ENCODE assay signal across 12 cellular contexts in genomic region chr11:71946144-71946571, GRCh38. TPM values are rescaled to one million over a fixed set of nuclear protein-coding genes. Genes with fewer than 3 reads are reported as not detected.
DNase-seq lines count a peak whose midpoint lies in the region; ATAC-seq, FAIRE-seq and TF ChIP-seq lines count a peak whose summit lies in the region.
"Had no signal": no experiment of that assay in that cellular context is flagged by ENCODE, and none has a peak within 500 bp of the region (broad histone marks: within the 10 kb centered on the region; RNA-seq: fewer than 3 reads in every experiment).

No MANE protein-coding gene starts in this region.

- H3K4me3 Mint-ChIP-seq in HFFc6, result peak overlapping the region; percentile 42

- H3K36me3 ChIP-seq in HepG2 (replicated peaks in 1 of 2; ENCODE audit: control insufficient read depth in 1 of 2, insufficient read depth in 2 of 2, low read length in 2 of 2), result peaks cover 0 to 2% of the 10 kb centered on the region in 2 experiments; a peak in 3 of 5 replicates
- H3K36me3 ChIP-seq: left ventricle myocardium inferior had no signal

- TF ChIP-seq RAD21 in HepG2 (CRISPR knock-in tag; IDR thresholded peaks at IDR 0.05), result no peak

- peak overlapping the region; percentile 92 for H3K27ac ChIP-seq in HepG2 (ENCODE audit: extremely low read length, insufficient read depth, low read length)
- H3K27ac ChIP-seq: body of pancreas, left ventricle myocardium inferior had no signal

- H3K9me3 ChIP-seq in HepG2 (ENCODE audit: low read length), result no peaks in the 10 kb centered on the region
- H3K9me3 ChIP-seq: body of pancreas, left ventricle myocardium inferior had no signal

- H3K4me3 ChIP-seq in HepG2 (replicated peaks in 1 of 3; ENCODE audit: insufficient read depth in 1 of 3, low read depth in 2 of 3, low read length in 3 of 3), result no peak overlapping the region
- H3K4me3 ChIP-seq: body of pancreas, left ventricle myocardium inferior had no signal

- H3K9ac ChIP-seq in HepG2 (ENCODE audit: insufficient read depth, low read depth, low read length), result no peak overlapping the region

- intact Hi-C loops in HepG2 (cut with micrococcal nuclease; ENCODE audit: unreplicated experiment), result no loop called here

- H3K27ac Mint-ChIP-seq in HFFc6, result peak overlapping the region; percentile 36

- TF ChIP-seq EP300 in HepG2 (IDR thresholded peaks at IDR 0.05; ENCODE audit: low read depth in 2 of 2, low read length in 2 of 2), result no peak
- TF ChIP-seq EP300 in HepG2 (CRISPR knock-in tag; IDR thresholded peaks at IDR 0.05; ENCODE audit: borderline replicate concordance), result no peak

- H3K4me1 ChIP-seq in HepG2 (ENCODE audit: insufficient read depth, low read length), result peaks cover 71% of the 10 kb centered on the region

- no TSS peak for BruUV-seq in HepG2 (replicated peaks; lab: Mats Ljungman, UMichigan)

- no peaks in the 10 kb centered on the region for H4K20me1 ChIP-seq in HepG2 (ENCODE audit: insufficient read depth, low read length)

- CTCF ChIA-PET in HepG2 (lab: Yijun Ruan, JAX; ENCODE audit: low intra/inter-chr PET ratio, low total read pairs), result no interaction called here

- H3K36me3 Mint-ChIP-seq in HFFc6 (ENCODE audit: low read depth), result 0 out of 2 replicates have a peak, but pooled peaks cover 6% of the 10 kb centered on the region

- peak; percentile 23 for DNase-seq in AG20443 (ENCODE audit: low spot score)
- DNase-seq in HFFc6, result peak; percentile 55
- DNase-seq in amniotic stem cell (lab: John Stamatoyannopoulos, UW), result peak; percentile 26
- DNase-seq in HepG2 (ENCODE audit: low spot score), result peak; percentile 22
- DNase-seq in epidermal melanocyte (ENCODE audit: insufficient read length, low spot score), result no peak
- no peak for DNase-seq in HCEC 1CT
- no peak for DNase-seq in globus pallidus (ENCODE audit: low spot score)
- DNase-seq: body of pancreas, left ventricle myocardium inferior, NCI-H146 had no signal

- H3K27me3 ChIP-seq in HepG2 (ENCODE audit: control insufficient read depth in 1 of 2, insufficient read depth in 2 of 2, low read length in 2 of 2), result no peaks in the 10 kb centered on the region
- H3K27me3 ChIP-seq: body of pancreas had no signal

- no peak overlapping the region for H3K4me2 ChIP-seq in HepG2 (ENCODE audit: low read depth, low read length)

- no peak for FAIRE-seq in HepG2 (lab: Jason Lieb, UNC)
- FAIRE-seq: D721Med had no signal

- 63% methylated on average over 2 of the region's 2 CpGs for WGBS in HepG2 (ENCODE audit: low lambda C conversion rate)

- peaks cover 64% of the 10 kb centered on the region for H3K79me2 ChIP-seq in HepG2 (ENCODE audit: insufficient read depth, low read length)

- TF ChIP-seq POLR2A in HepG2 (IDR thresholded peaks at IDR 0.05; ENCODE audit: insufficient read depth in 1 of 2, low read depth in 2 of 2, low read length in 2 of 2), result no peak

- H3K4me1 Mint-ChIP-seq in HFFc6 (ENCODE audit: low read depth), result peaks cover 58% of the 10 kb centered on the region

- POLR2A ChIA-PET in HepG2 (lab: Yijun Ruan, JAX), result interaction anchor here (4.8 kb wide), 1 partner anchor 17 kb away, joined by 34 read pairs; the partner anchor contains the start of genes RNF121 and XNDC1N

- H2AFZ ChIP-seq in HepG2 (ENCODE audit: low read length), result no peak overlapping the region

- in situ Hi-C loops in HepG2 (cut with HindIII; ENCODE audit: extremely low pct_ligation_motif_present, low pct_unique_long_range_greater_than_20kb), result no loop called here

- TF ChIP-seq CTCF in HFFc6 (IDR thresholded peaks at IDR 0.05), result no peak
- no peak for TF ChIP-seq CTCF in HepG2 (CRISPR knock-in tag; IDR thresholded peaks at IDR 0.05)

- no peaks in the 10 kb centered on the region for H3K9me3 Mint-ChIP-seq in HFFc6

- H3K27me3 Mint-ChIP-seq in HFFc6 (ENCODE audit: insufficient read depth), result no peaks in the 10 kb centered on the region

- ATAC-seq in HepG2, result no peak
- ATAC-seq in GM19035 (IDR thresholded peaks at IDR 0.05; ENCODE audit: unreplicated experiment), result no peak
- ATAC-seq: body of pancreas had no signal

TF ChIP-seq in HepG2, 621 proteins besides CTCF, POLR2A, EP300 and RAD21 (continues in another document):
- no peak for TF ChIP-seq BHLHE40 (IDR thresholded peaks at IDR 0.05; ENCODE audit: low read length)

RNA-seq across cellular contexts. Expression of gene RNF121, which starts 17.3 kb away (rescaled TPM):
- 10 to 100 TPM; 36.7 to 41.6 (median 38.7) TPM for total RNA-seq in HFFc6 (2021; fragmentation: NEBNext Ultra II Directional; extraction: Animal tissue kit (Norgen Biotek cat#: 25700))
- 18.9 and 28.6 TPM in 2 replicates for total RNA-seq in HepG2 (2016; rRNA removed; fragmentation: Illumina TruSeq; extraction: Trizol)
- total RNA-seq in HepG2 (2016; cell fraction: cytosol; rRNA removed; fragmentation: Illumina TruSeq; extraction: Trizol; ENCODE audit: low read depth), result 8.5 and 9.6 TPM in 2 replicates
- total RNA-seq in HepG2 (2016; cell fraction: insoluble cytoplasmic fraction; rRNA removed; fragmentation: Illumina TruSeq; extraction: Trizol), result 16.8 and 27.6 TPM in 2 replicates
- 14.5 and 17.2 TPM in 2 replicates for total RNA-seq in HepG2 (2016; cell fraction: membrane; rRNA removed; fragmentation: Illumina TruSeq; extraction: Trizol)
- total RNA-seq in HepG2 (2016; cell fraction: nucleus; rRNA removed; fragmentation: Illumina TruSeq; extraction: Trizol), result 42.0 and 47.9 TPM in 2 replicates
- polyA plus RNA-seq in HepG2 (2011; rRNA removed), result 41.9 and 44.3 TPM in 2 replicates
- 25.0 and 29.9 TPM in 2 replicates for polyA plus RNA-seq in HepG2 (2011; cell fraction: cytosol; rRNA removed)
- 100 and 122 TPM in 2 replicates for polyA plus RNA-seq in HepG2 (2011; cell fraction: nucleus; rRNA removed)
- 30.5 and 30.7 TPM in 2 replicates for polyA plus RNA-seq in HepG2 (2012)
- polyA plus RNA-seq in HepG2 (2016; cell fraction: cytosol; fragmentation: Illumina TruSeq; extraction: Trizol; ENCODE audit: low read depth), result 6.6 and 7.8 TPM in 2 replicates
- polyA plus RNA-seq in HepG2 (2016; cell fraction: insoluble cytoplasmic fraction; fragmentation: Illumina TruSeq; extraction: Trizol; ENCODE audit: low read depth), result 16.9 and 18.4 TPM in 2 replicates
- 12.1 and 14.4 TPM in 2 replicates for polyA plus RNA-seq in HepG2 (2016; cell fraction: membrane; fragmentation: Illumina TruSeq; extraction: Trizol; ENCODE audit: low read depth)
- 57.4 and 74.3 TPM in 2 replicates for polyA plus RNA-seq in HepG2 (2016; cell fraction: nucleus; fragmentation: Illumina TruSeq; extraction: Trizol; ENCODE audit: insufficient read depth, low read depth)
- polyA minus RNA-seq in HepG2 (2011; rRNA and poly(A)+ RNA removed; ENCODE audit: low replicate concordance), result 76.8 and 102 TPM in 2 replicates
- polyA minus RNA-seq in HepG2 (2011; cell fraction: cytosol; rRNA and poly(A)+ RNA removed), result 13.9 and 20.8 TPM in 2 replicates
- polyA minus RNA-seq in HepG2 (2011; cell fraction: nucleus; rRNA and poly(A)+ RNA removed), result 80.1 TPM in 2 replicates

RNA-seq across cellular contexts. Expression of gene XNDC1N, which starts 17.8 kb away (rescaled TPM):
- total RNA-seq in HFFc6 (2021; fragmentation: NEBNext Ultra II Directional; extraction: Animal tissue kit (Norgen Biotek cat#: 25700)), result 1 to 10 TPM; 2.3 to 4.0 (median 3.4) TPM
- total RNA-seq in HepG2 (2016; rRNA removed; fragmentation: Illumina TruSeq; extraction: Trizol), result 6.3 and 7.5 TPM in 2 replicates
- total RNA-seq in HepG2 (2016; cell fraction: cytosol; rRNA removed; fragmentation: Illumina TruSeq; extraction: Trizol; ENCODE audit: low read depth), result 3.3 and 3.9 TPM in 2 replicates
- 6.2 and 8.6 TPM in 2 replicates for total RNA-seq in HepG2 (2016; cell fraction: insoluble cytoplasmic fraction; rRNA removed; fragmentation: Illumina TruSeq; extraction: Trizol)
- total RNA-seq in HepG2 (2016; cell fraction: membrane; rRNA removed; fragmentation: Illumina TruSeq; extraction: Trizol), result 2.8 and 3.2 TPM in 2 replicates
- 26.2 and 30.4 TPM in 2 replicates for total RNA-seq in HepG2 (2016; cell fraction: nucleus; rRNA removed; fragmentation: Illumina TruSeq; extraction: Trizol)
- polyA plus RNA-seq in HepG2 (2011; rRNA removed), result 2.7 and 3.4 TPM in 2 replicates
- polyA plus RNA-seq in HepG2 (2011; cell fraction: cytosol; rRNA removed), result 1.9 and 2.0 TPM in 2 replicates
- 9.8 and 10.5 TPM in 2 replicates for polyA plus RNA-seq in HepG2 (2011; cell fraction: nucleus; rRNA removed)
- polyA plus RNA-seq in HepG2 (2012), result 1.8 and 3.0 TPM in 2 replicates
- polyA plus RNA-seq in HepG2 (2016; cell fraction: cytosol; fragmentation: Illumina TruSeq; extraction: Trizol; ENCODE audit: low read depth), result 0.81 and 1.0 TPM in 2 replicates
- polyA plus RNA-seq in HepG2 (2016; cell fraction: insoluble cytoplasmic fraction; fragmentation: Illumina TruSeq; extraction: Trizol; ENCODE audit: low read depth), result 3.4 and 3.6 TPM in 2 replicates
- polyA plus RNA-seq in HepG2 (2016; cell fraction: membrane; fragmentation: Illumina TruSeq; extraction: Trizol; ENCODE audit: low read depth), result 0.71 and 2.2 TPM in 2 replicates
- 7.4 and 7.6 TPM in 2 replicates for polyA plus RNA-seq in HepG2 (2016; cell fraction: nucleus; fragmentation: Illumina TruSeq; extraction: Trizol; ENCODE audit: insufficient read depth, low read depth)
- polyA minus RNA-seq in HepG2 (2011; rRNA and poly(A)+ RNA removed; ENCODE audit: low replicate concordance), result 11.7 and 28.4 TPM in 2 replicates
- polyA minus RNA-seq in HepG2 (2011; cell fraction: cytosol; rRNA and poly(A)+ RNA removed), result 2.0 and 3.7 TPM in 2 replicates
- 40.4 and 41.6 TPM in 2 replicates for polyA minus RNA-seq in HepG2 (2011; cell fraction: nucleus; rRNA and poly(A)+ RNA removed)

RNA-seq across cellular contexts. Expression of gene IL18BP, which starts 52.6 kb away (rescaled TPM):
- 1 to 10 TPM; 1.5 to 2.3 (median 1.8) TPM for total RNA-seq in HFFc6 (2021; fragmentation: NEBNext Ultra II Directional; extraction: Animal tissue kit (Norgen Biotek cat#: 25700))
- total RNA-seq in HepG2 (2016; rRNA removed; fragmentation: Illumina TruSeq; extraction: Trizol), result 1.0 and 4.1 TPM in 2 replicates
- total RNA-seq in HepG2 (2016; cell fraction: cytosol; rRNA removed; fragmentation: Illumina TruSeq; extraction: Trizol; ENCODE audit: low read depth), result 0.40 and 0.44 TPM in 2 replicates
- 0.56 and 5.0 TPM in 2 replicates for total RNA-seq in HepG2 (2016; cell fraction: insoluble cytoplasmic fraction; rRNA removed; fragmentation: Illumina TruSeq; extraction: Trizol)
- total RNA-seq in HepG2 (2016; cell fraction: membrane; rRNA removed; fragmentation: Illumina TruSeq; extraction: Trizol), result 0.83 and 0.93 TPM in 2 replicates
- total RNA-seq in HepG2 (2016; cell fraction: nucleus; rRNA removed; fragmentation: Illumina TruSeq; extraction: Trizol), result 9.0 and 13.2 TPM in 2 replicates
- 12.6 and 12.8 TPM in 2 replicates for polyA plus RNA-seq in HepG2 (2011; rRNA removed)
- polyA plus RNA-seq in HepG2 (2011; cell fraction: cytosol; rRNA removed), result 2.0 and 3.4 TPM in 2 replicates
- polyA plus RNA-seq in HepG2 (2011; cell fraction: nucleus; rRNA removed), result 74.1 and 107 TPM in 2 replicates
- polyA plus RNA-seq in HepG2 (2012), result 6.4 and 9.6 TPM in 2 replicates
- polyA plus RNA-seq in HepG2 (2016; cell fraction: cytosol; fragmentation: Illumina TruSeq; extraction: Trizol; ENCODE audit: low read depth), result 0.65 and 0.94 TPM in 2 replicates
- polyA plus RNA-seq in HepG2 (2016; cell fraction: insoluble cytoplasmic fraction; fragmentation: Illumina TruSeq; extraction: Trizol; ENCODE audit: low read depth), result 0.89 and 1.3 TPM in 2 replicates
- 1.1 and 1.4 TPM in 2 replicates for polyA plus RNA-seq in HepG2 (2016; cell fraction: membrane; fragmentation: Illumina TruSeq; extraction: Trizol; ENCODE audit: low read depth)
- 40.3 and 43.0 TPM in 2 replicates for polyA plus RNA-seq in HepG2 (2016; cell fraction: nucleus; fragmentation: Illumina TruSeq; extraction: Trizol; ENCODE audit: insufficient read depth, low read depth)
- 13.0 and 17.5 TPM in 2 replicates for polyA minus RNA-seq in HepG2 (2011; rRNA and poly(A)+ RNA removed; ENCODE audit: low replicate concordance)
- polyA minus RNA-seq in HepG2 (2011; cell fraction: cytosol; rRNA and poly(A)+ RNA removed), result 1.2 and 1.4 TPM in 2 replicates
- 18.8 and 20.0 TPM in 2 replicates for polyA minus RNA-seq in HepG2 (2011; cell fraction: nucleus; rRNA and poly(A)+ RNA removed)

Comparison
In these comparisons a context has a peak if more than half of its experiments do, and no peak if none do; other contexts are left out.
1. DNase-seq: peak in AG20443 (single experiment), HFFc6 (single experiment), amniotic stem cell (single experiment) and HepG2 (single experiment); none in epidermal melanocyte (single experiment), HCEC 1CT (single experiment) and globus pallidus (single experiment).